Comparison of ENCODE assay signal across 19 cellular contexts in the genomic region with DNA sequence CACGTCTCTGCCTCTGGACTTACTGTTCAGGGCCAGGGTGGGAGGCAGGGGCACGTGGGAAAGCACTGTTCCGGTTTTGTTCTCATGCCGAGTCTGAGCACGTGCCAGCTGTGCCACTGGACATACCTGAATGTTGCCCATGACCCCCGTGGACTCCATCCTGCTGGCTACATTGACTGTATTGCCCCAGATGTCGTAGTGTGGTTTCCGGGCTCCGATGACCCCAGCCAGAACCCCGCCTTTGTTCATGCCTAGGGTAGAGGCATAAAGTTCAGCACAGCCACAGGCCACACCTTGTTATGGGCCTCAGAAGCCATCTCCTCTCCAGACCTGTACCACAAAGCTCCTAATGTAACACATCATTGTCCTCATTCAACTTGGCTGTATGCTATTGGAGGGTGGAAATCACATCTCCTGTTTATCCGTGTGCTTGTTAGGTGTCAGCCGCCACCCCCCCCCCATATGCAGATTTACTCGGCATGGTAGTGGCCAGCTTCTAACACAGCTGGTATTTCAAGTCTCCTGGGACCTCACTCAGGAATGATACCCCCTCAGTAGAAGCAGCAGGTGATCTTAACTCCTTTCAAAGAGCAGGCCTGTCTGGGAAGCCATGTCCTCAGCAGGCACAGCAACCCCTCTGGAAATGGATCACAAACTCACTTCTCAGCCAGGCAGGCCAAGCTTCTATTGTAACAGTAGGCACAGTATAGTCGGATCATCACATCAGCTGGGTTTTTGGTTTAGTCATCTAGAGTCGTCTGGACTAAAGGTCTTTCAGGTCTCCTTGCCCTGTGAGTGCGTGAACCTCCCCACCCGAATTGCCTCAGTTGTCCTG. TPM values are rescaled to one million over a fixed set of nuclear protein-coding genes. Genes with fewer than 3 reads are reported as not detected.
DNase-seq lines count a peak whose midpoint lies in the region; ATAC-seq lines count a peak whose summit lies in the region.
"Had no signal": no experiment of that assay in that cellular context is flagged by ENCODE, and none has a peak within 500 bp of the region (broad histone marks: within the 10 kb centered on the region; RNA-seq: fewer than 3 reads in every experiment).

No MANE protein-coding gene starts in this region.

- H3K4me1 ChIP-seq in NT2/D1 (ENCODE audit: insufficient read depth, insufficient read length) (peaks cover 17% of the 10 kb centered on the region), iPS-15b (ENCODE audit: control insufficient read depth, insufficient read depth, low read length) (peaks cover 23% of the 10 kb centered on the region)
- H3K4me1 ChIP-seq in CD8-positive, alpha-beta memory T cell (ENCODE audit: insufficient read depth, low read length) = no peaks in the 10 kb centered on the region

- CTCF ChIA-PET in CD8-positive, alpha-beta memory T cell (lab: Charles Lee) = interaction anchor here (1.8 to 9.6 kb wide), 2 partner anchors 408 to 411 kb away, joined by 4 to 104 read pairs; no protein-coding TSS in a partner anchor

- H3K4me1 Mint-ChIP-seq in stimulated activated naive B cell treated with anti-CD40 and anti-IgM and Interleukin-4, amounts not matched to agents 10 μg/mL and 1 μg/mL and 100 μg/mL, for 72 hours = peaks cover 4 to 13% of the 10 kb centered on the region in 2 donors
- H3K4me1 Mint-ChIP-seq in CD8-positive, alpha-beta memory T cell = peaks cover 0 to 2% (median 0%) of the 10 kb centered on the region in 3 donors
- H3K4me1 Mint-ChIP-seq: activated naive CD4-positive, alpha-beta T cell treated with anti-CD3 and anti-CD28 coated beads, Interleukin-2, amount 50 U/mL, for 24 hours had no signal

- H3K27me3 Mint-ChIP-seq in stimulated activated naive B cell treated with anti-CD40 and anti-IgM and Interleukin-4, amounts not matched to agents 10 μg/mL and 1 μg/mL and 100 μg/mL, for 72 hours = no peaks in the 10 kb centered on the region
- peaks cover 0 to 2% of the 10 kb centered on the region in 2 donors for H3K27me3 Mint-ChIP-seq in CD8-positive, alpha-beta memory T cell
- H3K27me3 Mint-ChIP-seq: activated naive CD4-positive, alpha-beta T cell treated with anti-CD3 and anti-CD28 coated beads, Interleukin-2, amount 50 U/mL, for 24 hours; central memory CD8-positive, alpha-beta T cell; IgD-negative memory B cell had no signal

- ATAC-seq in stimulated activated naive B cell treated with anti-CD40 and anti-IgM and Interleukin-4, amounts not matched to agents 10 μg/mL and 1 μg/mL and 100 μg/mL, for 72 hours (replicated peaks) = no peak
- ATAC-seq in GM19452 (IDR thresholded peaks at IDR 0.05; ENCODE audit: unreplicated experiment) = no peak
- ATAC-seq: activated CD8-positive, alpha-beta T cell treated with anti-CD3 and anti-CD28 coated beads, Interleukin-2, amount 10 ng/mL, durations not matched to agents 7 days and 5 days; pancreas; Right ventricle myocardium inferior had no signal

- H3K4me3 ChIP-seq in NT2/D1 (ENCODE audit: insufficient read length, low read depth) (no peak overlapping the region), iPS-15b (ENCODE audit: low read depth, low read length) (no peak overlapping the region)
- H3K4me3 ChIP-seq in CD8-positive, alpha-beta memory T cell (ENCODE audit: low read length) = no peak overlapping the region
- H3K4me3 ChIP-seq: pancreas, upper lobe of left lung had no signal

- DNase-seq in activated CD8-positive, alpha-beta memory T cell treated with anti-CD3 and anti-CD28 coated beads for 24 hours = peak; percentile 51
- DNase-seq in activated CD8-positive, alpha-beta memory T cell treated with anti-CD3 and anti-CD28 coated beads, Interleukin-2, amount 50 U/mL, for 4 hours = no peak
- no peak for DNase-seq in NT2/D1 (ENCODE audit: low read depth, low spot score)
- no peak for DNase-seq in stimulated activated naive B cell treated with anti-CD40 and anti-IgM and Interleukin-4, amounts not matched to agents 10 μg/mL and 1 μg/mL and 100 μg/mL, for 72 hours
- no peak for DNase-seq in CD8-positive, alpha-beta memory T cell
- DNase-seq in activated CD4-positive, alpha-beta T cell treated with anti-CD3 and anti-CD28 coated beads, Interleukin-2, amount 50 U/mL, for 1 hour = no peak
- DNase-seq: activated CD8-positive, alpha-beta T cell treated with anti-CD3 and anti-CD28 coated beads, Interleukin-2, amount 10 ng/mL, durations not matched to agents 7 days and 5 days; DMS 273 treated with DMSO at 0.1 percent for 48 hours; hippocampal formation; NCI-H146; pancreas; stimulated activated CD4-positive, alpha-beta T cell treated with anti-CD3 and anti-CD28 coated beads, Interleukin-15, amount 100 ng/mL, for 24 hours; upper lobe of left lung had no signal

- POLR2A ChIA-PET in CD8-positive, alpha-beta memory T cell (lab: Charles Lee) = no interaction called here

- peak overlapping the region; percentile 62 for H3K27ac Mint-ChIP-seq in stimulated activated naive B cell treated with anti-CD40 and anti-IgM and Interleukin-4, amounts not matched to agents 10 μg/mL and 1 μg/mL and 100 μg/mL, for 72 hours
- peak overlapping the region in 1 of 8 donors; percentile 1 for H3K27ac Mint-ChIP-seq in CD8-positive, alpha-beta memory T cell
- H3K27ac Mint-ChIP-seq: activated naive CD4-positive, alpha-beta T cell treated with anti-CD3 and anti-CD28 coated beads, Interleukin-2, amount 50 U/mL, for 24 hours; IgD-negative memory B cell had no signal

- H3K36me3 ChIP-seq in NT2/D1 (ENCODE audit: insufficient read depth, insufficient read length, low read length) (peaks cover 87% of the 10 kb centered on the region), iPS-15b (ENCODE audit: control insufficient read depth, insufficient read depth, low read length) (peaks cover 52% of the 10 kb centered on the region)
- peaks cover 13% of the 10 kb centered on the region for H3K36me3 ChIP-seq in CD8-positive, alpha-beta memory T cell (ENCODE audit: insufficient read depth, low read length)
- H3K36me3 ChIP-seq: pancreas had no signal

- no peak overlapping the region for H3K27ac ChIP-seq in CD8-positive, alpha-beta memory T cell (ENCODE audit: low read depth, low read length)
- H3K27ac ChIP-seq: pancreas had no signal

- H3K36me3 Mint-ChIP-seq in stimulated activated naive B cell treated with anti-CD40 and anti-IgM and Interleukin-4, amounts not matched to agents 10 μg/mL and 1 μg/mL and 100 μg/mL, for 72 hours = peaks cover 53 to 78% of the 10 kb centered on the region in 2 donors
- peaks cover 1 to 74% (median 16%) of the 10 kb centered on the region in 3 donors for H3K36me3 Mint-ChIP-seq in CD8-positive, alpha-beta memory T cell

- H3K27me3 ChIP-seq in NT2/D1 (ENCODE audit: insufficient read depth, insufficient read length) (no peaks in the 10 kb centered on the region), iPS-15b (ENCODE audit: control insufficient read depth, insufficient read depth, low read length) (no peaks in the 10 kb centered on the region)
- no peaks in the 10 kb centered on the region for H3K27me3 ChIP-seq in CD8-positive, alpha-beta memory T cell (ENCODE audit: insufficient read depth, low read length, poor library complexity, severe bottlenecking)
- H3K27me3 ChIP-seq: pancreas, upper lobe of left lung had no signal

- H3K9me3 Mint-ChIP-seq in stimulated activated naive B cell treated with anti-CD40 and anti-IgM and Interleukin-4, amounts not matched to agents 10 μg/mL and 1 μg/mL and 100 μg/mL, for 72 hours = peaks cover 0 to 2% of the 10 kb centered on the region in 2 donors
- no peaks in the 10 kb centered on the region for H3K9me3 Mint-ChIP-seq in CD8-positive, alpha-beta memory T cell
- H3K9me3 Mint-ChIP-seq: activated naive CD4-positive, alpha-beta T cell treated with anti-CD3 and anti-CD28 coated beads, Interleukin-2, amount 50 U/mL, for 24 hours; central memory CD8-positive, alpha-beta T cell; IgD-negative memory B cell had no signal

- H3K4me3 Mint-ChIP-seq in stimulated activated naive B cell treated with anti-CD40 and anti-IgM and Interleukin-4, amounts not matched to agents 10 μg/mL and 1 μg/mL and 100 μg/mL, for 72 hours = no peak overlapping the region
- peak overlapping the region in 1 of 7 donors; percentile 23 for H3K4me3 Mint-ChIP-seq in CD8-positive, alpha-beta memory T cell
- H3K4me3 Mint-ChIP-seq: activated CD8-positive, alpha-beta T cell treated with anti-CD3 and anti-CD28 coated beads, Interleukin-2, amount 10 ng/mL, durations not matched to agents 7 days and 5 days; activated naive CD4-positive, alpha-beta T cell treated with anti-CD3 and anti-CD28 coated beads, Interleukin-2, amount 50 U/mL, for 24 hours; central memory CD8-positive, alpha-beta T cell had no signal

- H3K9me3 ChIP-seq in NT2/D1 (ENCODE audit: insufficient read depth, low read length) (peaks cover 5% of the 10 kb centered on the region; the same call in 1 of the 2 replicates), iPS-15b (ENCODE audit: control insufficient read depth, insufficient read depth, low read length) (no peaks in the 10 kb centered on the region)
- no peaks in the 10 kb centered on the region for H3K9me3 ChIP-seq in CD8-positive, alpha-beta memory T cell (ENCODE audit: low read length)
- H3K9me3 ChIP-seq: pancreas, upper lobe of left lung had no signal

- peak overlapping the region; percentile 62 for H3K9ac ChIP-seq in NT2/D1 (ENCODE audit: insufficient read length, low read depth)
- peak overlapping the region; percentile 26 for H3K9ac ChIP-seq in iPS-15b (ENCODE audit: low read depth, low read length)

RNA-seq across cellular contexts. Expression of a gene that starts 27.6 kb away (rescaled TPM):
- total RNA-seq in CD8-positive, alpha-beta memory T cell = 10 to 100 TPM; 43.0 to 51.7 TPM
- 4.2 TPM for polyA plus RNA-seq in CD8-positive, alpha-beta memory T cell

RNA-seq across cellular contexts. Expression of a gene that starts 27.6 kb away (rescaled TPM):
- 10 to 100 TPM; 24.7 to 29.2 TPM for total RNA-seq in CD8-positive, alpha-beta memory T cell
- polyA plus RNA-seq in CD8-positive, alpha-beta memory T cell = 44.5 TPM
